In the genomic region with DNA sequence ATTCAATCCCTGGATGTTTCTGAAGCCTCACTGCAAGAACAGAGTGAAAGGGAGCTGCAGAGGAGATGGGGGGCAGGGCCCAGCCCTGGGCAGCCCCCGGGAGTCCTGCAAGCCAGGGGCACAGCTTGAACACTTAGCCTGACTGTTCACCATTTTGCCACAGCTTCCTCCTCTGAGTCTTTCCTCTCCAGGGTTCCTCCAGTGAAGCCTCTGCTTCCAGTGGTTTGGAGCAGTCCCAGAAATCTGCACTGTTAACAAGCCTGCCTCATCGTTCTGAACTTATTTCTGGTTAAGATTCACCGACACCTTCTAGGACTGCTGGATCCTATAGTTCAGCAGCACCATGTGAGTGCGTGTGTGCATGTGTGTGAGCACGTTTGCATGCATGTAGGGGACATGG, we compare ENCODE assay signal across 1 cellular context.
TF ChIP-seq lines count a peak whose summit lies in the region.

No MANE protein-coding gene starts in this region.

TF ChIP-seq in GM23338, 12 proteins besides CTCF, POLR2A, EP300 and RAD21 (continued from another document):
- no peak for TF ChIP-seq ZNF462 (CRISPR knock-in tag; IDR thresholded peaks at IDR 0.05)
- TF ChIP-seq EZH2 (IDR thresholded peaks at IDR 0.05; ENCODE audit: low read depth, unreplicated experiment), result no peak
- TF ChIP-seq, protein P1, sequence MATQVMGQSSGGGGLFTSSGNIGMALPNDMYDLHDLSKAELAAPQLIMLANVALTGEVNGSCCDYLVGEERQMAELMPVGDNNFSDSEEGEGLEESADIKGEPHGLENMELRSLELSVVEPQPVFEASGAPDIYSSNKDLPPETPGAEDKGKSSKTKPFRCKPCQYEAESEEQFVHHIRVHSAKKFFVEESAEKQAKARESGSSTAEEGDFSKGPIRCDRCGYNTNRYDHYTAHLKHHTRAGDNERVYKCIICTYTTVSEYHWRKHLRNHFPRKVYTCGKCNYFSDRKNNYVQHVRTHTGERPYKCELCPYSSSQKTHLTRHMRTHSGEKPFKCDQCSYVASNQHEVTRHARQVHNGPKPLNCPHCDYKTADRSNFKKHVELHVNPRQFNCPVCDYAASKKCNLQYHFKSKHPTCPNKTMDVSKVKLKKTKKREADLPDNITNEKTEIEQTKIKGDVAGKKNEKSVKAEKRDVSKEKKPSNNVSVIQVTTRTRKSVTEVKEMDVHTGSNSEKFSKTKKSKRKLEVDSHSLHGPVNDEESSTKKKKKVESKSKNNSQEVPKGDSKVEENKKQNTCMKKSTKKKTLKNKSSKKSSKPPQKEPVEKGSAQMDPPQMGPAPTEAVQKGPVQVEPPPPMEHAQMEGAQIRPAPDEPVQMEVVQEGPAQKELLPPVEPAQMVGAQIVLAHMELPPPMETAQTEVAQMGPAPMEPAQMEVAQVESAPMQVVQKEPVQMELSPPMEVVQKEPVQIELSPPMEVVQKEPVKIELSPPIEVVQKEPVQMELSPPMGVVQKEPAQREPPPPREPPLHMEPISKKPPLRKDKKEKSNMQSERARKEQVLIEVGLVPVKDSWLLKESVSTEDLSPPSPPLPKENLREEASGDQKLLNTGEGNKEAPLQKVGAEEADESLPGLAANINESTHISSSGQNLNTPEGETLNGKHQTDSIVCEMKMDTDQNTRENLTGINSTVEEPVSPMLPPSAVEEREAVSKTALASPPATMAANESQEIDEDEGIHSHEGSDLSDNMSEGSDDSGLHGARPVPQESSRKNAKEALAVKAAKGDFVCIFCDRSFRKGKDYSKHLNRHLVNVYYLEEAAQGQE (IDR thresholded peaks at IDR 0.05; ENCODE audit: unreplicated experiment), result no peak
- no peak for TF ChIP-seq NANOG (IDR thresholded peaks at IDR 0.05; ENCODE audit: borderline replicate concordance)
- no peak for TF ChIP-seq JUNB (IDR thresholded peaks at IDR 0.05; ENCODE audit: unreplicated experiment)
